ENCODE assay signal across 8 cellular contexts in genomic region chr18:58028109-58028784, GRCh38.
"Had no signal": no experiment of that assay in that cellular context is flagged by ENCODE, and none has a peak within 500 bp of the region (broad histone marks: within the 10 kb centered on the region; RNA-seq: fewer than 3 reads in every experiment).

No MANE protein-coding gene starts in this region.

- H3K9me3 Mint-ChIP-seq: GM23338, H9, IgD-negative memory B cell had no signal

- H3K4me2 ChIP-seq: GM23338 had no signal

- H3K27ac ChIP-seq: HL-60 had no signal

- H3K27ac Mint-ChIP-seq: GM23338, H9, IgD-negative memory B cell had no signal

- H3K4me3 ChIP-seq: GM23338 had no signal

- ATAC-seq: GM23338, HepG2 had no signal

- DNase-seq: H9, HCEC 1CT had no signal

- FAIRE-seq: H1, H54, HepG2 had no signal
